ENCODE assay signal across 8 cellular contexts in the genomic region with DNA sequence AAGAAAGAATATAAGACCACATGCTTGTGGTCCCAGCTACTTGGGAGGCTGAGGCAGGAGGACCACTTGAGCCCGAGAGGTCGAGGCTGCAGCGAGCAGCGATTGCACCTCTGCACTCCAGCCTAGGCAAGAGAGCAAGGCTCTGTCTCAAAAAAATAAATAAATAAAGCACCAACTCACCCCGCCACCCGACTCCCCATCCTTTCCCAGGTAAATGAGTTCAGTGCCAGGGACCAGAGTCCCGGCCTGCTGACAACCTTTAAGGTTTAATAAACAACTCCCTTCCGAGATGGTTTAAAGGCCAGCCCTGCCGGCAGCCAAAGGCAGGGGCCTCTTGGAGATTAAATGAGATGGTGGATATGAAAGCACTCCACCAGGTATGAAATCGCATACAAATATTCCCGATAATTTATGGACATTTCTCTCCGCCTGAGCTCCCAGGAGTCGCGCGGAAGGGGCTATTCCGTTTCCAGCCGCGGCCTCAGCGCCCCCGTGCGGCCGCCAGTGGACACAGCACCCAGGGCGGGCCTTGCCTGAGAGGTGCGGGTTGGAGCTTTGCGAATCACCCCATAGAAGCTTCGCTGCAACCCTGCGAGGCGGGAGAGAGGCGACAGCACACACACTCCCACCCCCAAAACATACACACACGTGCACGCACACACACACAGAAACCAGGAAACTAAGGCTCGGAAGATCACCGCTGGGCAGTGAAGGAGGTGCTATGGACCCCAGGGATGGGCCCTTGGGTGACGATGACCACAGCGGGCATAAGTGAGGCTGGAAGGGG. TPM values are rescaled to one million over a fixed set of nuclear protein-coding genes. Genes with fewer than 3 reads are reported as not detected.
DNase-seq lines count a peak whose midpoint lies in the region; ATAC-seq and TF ChIP-seq lines count a peak whose summit lies in the region.

No MANE protein-coding gene starts in this region.

- TF ChIP-seq CTCF in SU-DHL-6 (IDR thresholded peaks at IDR 0.05; ENCODE audit: insufficient read depth, low read length, poor library complexity, severe bottlenecking) (peak; percentile 90), heart right ventricle (IDR thresholded peaks at IDR 0.05) (peak; percentile 84 to 100 (median 96)), psoas muscle (IDR thresholded peaks at IDR 0.05) (peak; percentile 89)

- H3K27ac Mint-ChIP-seq in activated naive CD8-positive, alpha-beta T cell treated with anti-CD3 and anti-CD28 coated beads for 36 hours, result no peak overlapping the region

- DNase-seq in Daoy (ENCODE audit: low read depth) (peak; percentile 82), heart right ventricle (peak; percentile 45 to 66), psoas muscle (peak; percentile 69 to 76)
- peak; percentile 70 for DNase-seq in activated naive CD8-positive, alpha-beta T cell treated with anti-CD3 and anti-CD28 coated beads for 36 hours

- no peaks in the 10 kb centered on the region for H4K20me1 ChIP-seq in SU-DHL-6 (ENCODE audit: low read depth, low read length)

- H3K27ac ChIP-seq in SU-DHL-6 (ENCODE audit: low read depth, low read length) (no peak overlapping the region), heart right ventricle (no peak overlapping the region), psoas muscle (no peak overlapping the region)

- H2AFZ ChIP-seq in SU-DHL-6 (ENCODE audit: low read depth, low read length, severe bottlenecking), result peak overlapping the region; percentile 44

- peaks cover 14% of the 10 kb centered on the region for H3K4me1 Mint-ChIP-seq in activated naive CD8-positive, alpha-beta T cell treated with anti-CD3 and anti-CD28 coated beads for 36 hours

- H3K9ac ChIP-seq in SU-DHL-6 (ENCODE audit: low read length), result no peak overlapping the region

- peaks cover 0 to 16% (median 9%) of the 10 kb centered on the region in 9 donors for H3K4me1 ChIP-seq in heart right ventricle
- peaks cover 3% of the 10 kb centered on the region for H3K4me1 ChIP-seq in psoas muscle

- peak overlapping the region; percentile 11 for H3K4me2 ChIP-seq in SU-DHL-6 (ENCODE audit: low read depth, low read length, poor library complexity, severe bottlenecking)

- H3F3A ChIP-seq in SU-DHL-6 (ENCODE audit: insufficient read depth), result 0 out of 2 replicates have a peak, but pooled peaks cover 6% of the 10 kb centered on the region

- peaks cover 44% of the 10 kb centered on the region for H3K27me3 Mint-ChIP-seq in activated naive CD8-positive, alpha-beta T cell treated with anti-CD3 and anti-CD28 coated beads for 36 hours

- H3K27me3 ChIP-seq in SU-DHL-6 (ENCODE audit: low read length) (no peaks in the 10 kb centered on the region), heart right ventricle (peaks cover 6 to 66% (median 51%) of the 10 kb centered on the region in 7 donors), psoas muscle (ENCODE audit: insufficient read depth in 3 of 3, low read length in 2 of 3) (peaks cover 0 to 10% (median 2%) of the 10 kb centered on the region in 3 donors)

- no peak for TF ChIP-seq EP300 in Ishikawa (IDR thresholded peaks at IDR 0.05; ENCODE audit: borderline replicate concordance)

- H3K36me3 ChIP-seq in SU-DHL-6 (ENCODE audit: low read length) (peaks cover 6% of the 10 kb centered on the region), heart right ventricle (peaks cover 0 to 2% (median 0%) of the 10 kb centered on the region in 9 donors), psoas muscle (ENCODE audit: insufficient read depth in 1 of 2, low read depth in 1 of 2) (peaks cover 0 to 3% of the 10 kb centered on the region in 2 donors)

- no peaks in the 10 kb centered on the region for H3K9me3 ChIP-seq in SU-DHL-6 (ENCODE audit: insufficient read depth, low read length)
- H3K9me3 ChIP-seq in heart right ventricle, result no peaks in the 10 kb centered on the region
- no peaks in the 10 kb centered on the region for H3K9me3 ChIP-seq in psoas muscle

- peaks cover 10% of the 10 kb centered on the region for H3K79me2 ChIP-seq in SU-DHL-6 (ENCODE audit: insufficient read depth, low read length)

- H3K36me3 Mint-ChIP-seq in activated naive CD8-positive, alpha-beta T cell treated with anti-CD3 and anti-CD28 coated beads for 36 hours, result peaks cover 11% of the 10 kb centered on the region

- H3K9me3 Mint-ChIP-seq in activated naive CD8-positive, alpha-beta T cell treated with anti-CD3 and anti-CD28 coated beads for 36 hours, result no peaks in the 10 kb centered on the region

- peak; percentile 70 for TF ChIP-seq RAD21 in Ishikawa (IDR thresholded peaks at IDR 0.05; ENCODE audit: low read depth)

- peak overlapping the region; percentile 23 for H3K4me3 Mint-ChIP-seq in activated naive CD8-positive, alpha-beta T cell treated with anti-CD3 and anti-CD28 coated beads for 36 hours

- ATAC-seq in heart right ventricle (peak in 5 of 8 donors; percentile 42 to 62 (median 53)), psoas muscle (peak in 3 of 4 donors; percentile 47 to 60 (median 51)), GM21367 (IDR thresholded peaks at IDR 0.05; ENCODE audit: unreplicated experiment) (no peak), HG03175 (IDR thresholded peaks at IDR 0.05; ENCODE audit: unreplicated experiment) (no peak)

- H3K4me3 ChIP-seq in SU-DHL-6 (ENCODE audit: insufficient read depth, low read length, poor library complexity, severe bottlenecking), result no peak overlapping the region
- peak overlapping the region in 3 of 10 donors; percentile 1 to 14 (median 9) for H3K4me3 ChIP-seq in heart right ventricle
- H3K4me3 ChIP-seq in psoas muscle, result no peak overlapping the region

- intact Hi-C loops in heart right ventricle (cut with DNase I), result loop anchor here in 2 of 10 donors (5.0 to 10.0 kb wide), 4 partner anchors 43 to 717 kb away; partner anchors contain the start of genes BTBD17 (in 1 of the 2) and NHERF1 (in 1 of the 2)
- intact Hi-C loops in psoas muscle (cut with DNase I), result no loop called here

- H3K9me2 ChIP-seq in SU-DHL-6 (replicated peaks; ENCODE audit: insufficient read depth, low read length), result no peaks in the 10 kb centered on the region

- WGBS in heart right ventricle, 2 donors, result 23 to 24% methylated on average over 35 of the region's 35 CpGs
- 27 to 28% (median 27%) methylated on average over 35 of the region's 35 CpGs for WGBS in psoas muscle, 3 donors

TF ChIP-seq in Ishikawa, 13 proteins besides CTCF, POLR2A, EP300 and RAD21:
- TF ChIP-seq ZBTB7A (IDR thresholded peaks at IDR 0.05; ENCODE audit: low read depth) (no peak), TCF12 (IDR thresholded peaks at IDR 0.05; ENCODE audit: low read depth) (no peak), CREB1 (IDR thresholded peaks at IDR 0.05; ENCODE audit: low read depth) (no peak), MAX (IDR thresholded peaks at IDR 0.05) (0 out of 2 replicates have a peak, but pooled peaks have one; percentile 13), USF1 (IDR thresholded peaks at IDR 0.05) (no peak)

RNA-seq across cellular contexts. Expression of gene RPL38, which starts 4.0 kb away (rescaled TPM):
- total RNA-seq in Daoy (2014; rRNA removed; shearing (Covaris generic)), result 653 and 1,148 TPM in 2 replicates
- 1,000 to 10,000 TPM; 1,601 to 1,608 TPM for total RNA-seq in activated naive CD8-positive, alpha-beta T cell treated with anti-CD3 and anti-CD28 coated beads for 36 hours
- 100 to 1,000 TPM; 661 to 847 (median 735) TPM for total RNA-seq in heart right ventricle
- 1,000 to 10,000 TPM; 1,527 to 2,186 TPM for polyA plus RNA-seq in heart right ventricle
- total RNA-seq in psoas muscle, result 1,000 to 10,000 TPM; 1,032 to 1,360 (median 1,076) TPM
- 1,000 to 10,000 TPM; 1,779 to 1,956 (median 1,791) TPM for polyA plus RNA-seq in psoas muscle

RNA-seq across cellular contexts. Expression of gene TTYH2, which starts 13.9 kb away (rescaled TPM):
- total RNA-seq in Daoy (2014; rRNA removed; shearing (Covaris generic)), result 2.9 and 17.6 TPM in 2 replicates
- total RNA-seq in activated naive CD8-positive, alpha-beta T cell treated with anti-CD3 and anti-CD28 coated beads for 36 hours, result 1 to 10 TPM; 5.6 to 6.5 TPM
- total RNA-seq in heart right ventricle (10 to 100 TPM; 20.9 to 36.3 (median 26.1) TPM), psoas muscle (10 to 100 TPM in 1 of 4 donors, 1 to 10 TPM in 3; 5.1 to 16.4 (median 7.7) TPM)
- polyA plus RNA-seq in heart right ventricle (10 to 100 TPM in 1 of 2 donors, 1 to 10 TPM in 1; 8.6 to 20.6 TPM), psoas muscle (1 to 10 TPM in 2 of 3 donors, under 1 TPM in 1; 0.89 to 5.1 (median 2.9) TPM)

Comparison
In these comparisons a context has a peak if more than half of its experiments do, and no peak if none do; other contexts are left out.
1. ATAC-seq: peak in heart right ventricle (5 of 8) and psoas muscle (3 of 4); none in GM21367 (single experiment) and HG03175 (single experiment).
2. Peak in every context shown above with its lines, with median percentiles within 50 percentile points of each other: DNase-seq and CTCF ChIP-seq.